ENCODE assay signal across 27 cellular contexts in the genomic region with DNA sequence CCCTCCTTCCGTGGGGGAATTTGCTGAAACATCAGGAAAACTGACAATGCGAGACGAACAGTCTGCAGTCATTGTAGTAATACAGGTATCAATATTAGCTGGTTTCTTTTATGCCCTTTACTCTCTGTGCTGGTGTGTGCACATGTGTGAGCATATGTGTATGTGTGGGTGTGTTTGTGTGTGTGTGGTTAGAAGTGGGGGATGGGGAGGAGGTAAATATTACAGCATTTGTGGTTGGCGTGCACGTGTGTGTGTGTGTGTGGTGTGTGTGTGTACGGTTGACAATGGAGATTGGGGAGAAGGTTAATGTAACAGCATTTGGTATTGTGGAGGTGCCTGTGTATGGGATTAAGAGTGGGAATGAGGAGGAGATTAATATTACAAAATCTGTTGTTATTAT.
"Had no signal": no experiment of that assay in that cellular context is flagged by ENCODE, and none has a peak within 500 bp of the region (broad histone marks: within the 10 kb centered on the region; RNA-seq: fewer than 3 reads in every experiment).

No MANE protein-coding gene starts in this region.

- H3K27ac Mint-ChIP-seq: immature natural killer cell; memory B cell; natural killer cell; stimulated activated memory B cell treated with anti-CD40 and anti-IgM and Interleukin-4, amounts not matched to agents 10 μg/mL and 1 μg/mL and 100 μg/mL, for 72 hours; type B pancreatic cell had no signal

- H3K4me3 ChIP-seq: coronary artery, esophagus squamous epithelium, left ventricle myocardium inferior, lower lobe of right lung, psoas muscle, sigmoid colon, spleen, testis, tibial artery had no signal

- H3K4me3 Mint-ChIP-seq: immature natural killer cell; memory B cell; natural killer cell; neural crest cell; stimulated activated memory B cell treated with anti-CD40 and anti-IgM and Interleukin-4, amounts not matched to agents 10 μg/mL and 1 μg/mL and 100 μg/mL, for 72 hours; type B pancreatic cell had no signal

- H3K4me1 Mint-ChIP-seq: immature natural killer cell; natural killer cell; neural crest cell; stimulated activated memory B cell treated with anti-CD40 and anti-IgM and Interleukin-4, amounts not matched to agents 10 μg/mL and 1 μg/mL and 100 μg/mL, for 72 hours had no signal

- H3K27me3 Mint-ChIP-seq: memory B cell; stimulated activated memory B cell treated with anti-CD40 and anti-IgM and Interleukin-4, amounts not matched to agents 10 μg/mL and 1 μg/mL and 100 μg/mL, for 72 hours; type B pancreatic cell had no signal

- H3K36me3 Mint-ChIP-seq: immature natural killer cell; memory B cell; natural killer cell; stimulated activated memory B cell treated with anti-CD40 and anti-IgM and Interleukin-4, amounts not matched to agents 10 μg/mL and 1 μg/mL and 100 μg/mL, for 72 hours; type B pancreatic cell had no signal

- DNase-seq: dermis blood vessel endothelial cell; effector memory CD4-positive, alpha-beta T cell; erythroblast; esophagus squamous epithelium; foreskin melanocyte; hypothalamus; immature natural killer cell; islet precursor cell; kidney glomerular epithelial cell; left colon; left ventricle myocardium inferior; lower lobe of right lung; natural killer cell; psoas muscle; right cardiac atrium; sigmoid colon; spleen; stimulated activated CD4-positive, alpha-beta T cell treated with anti-CD3 and anti-CD28 coated beads, Interleukin-4, amount 100 ng/mL, for 4 hours; stimulated activated naive CD8-positive, alpha-beta T cell treated with anti-CD3 and anti-CD28 coated beads, Interleukin-15, Interleukin-2, amounts not matched to agents 100 U/mL and 50 U/mL, for 24 hours; substantia nigra; testis; tibial artery had no signal

- H3K27me3 ChIP-seq: esophagus squamous epithelium, sigmoid colon, testis, tibial artery had no signal

- H3K9me3 Mint-ChIP-seq: immature natural killer cell; memory B cell; natural killer cell; neural crest cell; stimulated activated memory B cell treated with anti-CD40 and anti-IgM and Interleukin-4, amounts not matched to agents 10 μg/mL and 1 μg/mL and 100 μg/mL, for 72 hours; type B pancreatic cell had no signal

- H3K9me3 ChIP-seq: esophagus squamous epithelium, left ventricle myocardium inferior, lower lobe of right lung, psoas muscle, sigmoid colon, spleen, testis, tibial artery had no signal

- H3K27ac ChIP-seq: coronary artery, esophagus squamous epithelium, left ventricle myocardium inferior, lower lobe of right lung, psoas muscle, sigmoid colon, spleen, testis, tibial artery had no signal

- ATAC-seq: left colon; lower lobe of right lung; natural killer cell; psoas muscle; right cardiac atrium; stimulated activated memory B cell treated with anti-CD40 and anti-IgM and Interleukin-4, amounts not matched to agents 10 μg/mL and 1 μg/mL and 100 μg/mL, for 72 hours; stimulated activated naive CD8-positive, alpha-beta T cell treated with anti-CD3 and anti-CD28 coated beads, Interleukin-15, Interleukin-2, amounts not matched to agents 100 U/mL and 50 U/mL, for 24 hours had no signal

- H3K36me3 ChIP-seq: esophagus squamous epithelium, left ventricle myocardium inferior, lower lobe of right lung, sigmoid colon, spleen, tibial artery had no signal

- H3K4me1 ChIP-seq: esophagus squamous epithelium, left ventricle myocardium inferior, lower lobe of right lung, psoas muscle, sigmoid colon, spleen, testis, tibial artery had no signal
